ENCODE assay signal across 9 cellular contexts in the genomic region with DNA sequence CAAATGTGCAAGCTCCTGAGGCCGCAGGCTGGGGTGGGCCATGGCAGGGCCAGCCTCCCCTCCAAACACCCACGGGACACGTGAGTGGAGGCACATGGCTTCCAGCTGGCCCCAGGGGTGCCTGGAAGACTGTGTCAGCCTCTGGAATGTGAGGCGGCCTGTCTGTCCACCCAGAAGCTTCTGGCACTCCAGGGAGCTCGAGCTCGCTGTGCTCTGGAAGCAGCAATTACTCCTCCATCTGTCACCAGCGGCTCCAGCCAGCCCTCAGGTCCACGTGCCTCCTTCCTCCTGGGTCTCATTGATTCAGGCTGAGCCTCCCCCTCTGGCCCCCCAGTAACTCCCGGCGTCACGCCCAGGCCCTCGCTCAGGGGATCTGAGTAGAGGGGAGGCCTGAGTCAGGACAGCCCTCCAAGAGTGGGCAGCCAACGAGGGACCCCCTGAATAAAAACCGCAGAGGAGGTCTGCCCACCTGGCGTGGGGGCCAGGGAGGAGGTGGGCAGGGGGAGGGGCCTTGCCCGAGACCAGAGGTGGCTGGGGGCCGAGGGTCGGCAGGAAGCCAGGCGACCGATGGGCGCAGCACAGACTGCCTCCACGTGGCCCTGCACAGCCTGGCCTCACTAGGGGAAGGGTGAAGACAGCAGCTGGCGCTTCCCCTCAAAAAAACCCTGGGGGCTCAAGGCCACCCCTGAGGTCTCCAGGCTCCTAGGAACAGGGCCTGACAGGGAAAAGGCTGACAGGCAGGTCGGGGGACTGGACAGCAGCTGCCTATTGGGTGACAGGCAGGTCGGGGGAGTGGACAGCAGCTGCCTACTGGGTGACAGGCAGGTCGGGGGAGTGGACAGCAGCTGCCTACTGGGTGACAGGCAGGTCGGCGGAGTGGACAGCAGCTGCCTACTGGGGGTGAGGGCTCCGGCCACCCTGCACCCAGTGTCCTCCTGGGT. TPM values are rescaled to one million over a fixed set of nuclear protein-coding genes. Genes with fewer than 3 reads are reported as not detected.
DNase-seq lines count a peak whose midpoint lies in the region; ATAC-seq, FAIRE-seq and TF ChIP-seq lines count a peak whose summit lies in the region.
"Had no signal": no experiment of that assay in that cellular context is flagged by ENCODE, and none has a peak within 500 bp of the region (broad histone marks: within the 10 kb centered on the region; RNA-seq: fewer than 3 reads in every experiment).

No MANE protein-coding gene starts in this region.

- CTCF ChIA-PET in WTC11 (lab: Charles Lee) = interaction anchor here (0.7 to 3.2 kb wide), 10 partner anchors 10 to 394 kb away, joined by 3 to 27 read pairs (median 4); partner anchors contain the start of gene PIEZO1

- DNase-seq in H54 (ENCODE audit: insufficient read length, low spot score) (peak; percentile 86), WTC11 (ENCODE audit: low spot score) (no peak), left ventricle myocardium superior (peak; percentile 65), T-helper 2 cell (no peak), NCI-H187 treated with DMSO at 0.1 percent for 48 hours (lab: John Stamatoyannopoulos, UW) (no peak), SKM-1 (lab: John Stamatoyannopoulos, UW; ENCODE audit: unreplicated experiment) (no peak)

- H3K4me3 Mint-ChIP-seq in WTC11 = no peak overlapping the region
- no peak overlapping the region for H3K4me3 Mint-ChIP-seq in stimulated activated memory B cell treated with anti-CD40 and anti-IgM and Interleukin-4, amounts not matched to agents 10 μg/mL and 1 μg/mL and 100 μg/mL, for 72 hours

- H3K4me1 Mint-ChIP-seq in WTC11 = peaks cover 23% of the 10 kb centered on the region
- H3K4me1 Mint-ChIP-seq in stimulated activated memory B cell treated with anti-CD40 and anti-IgM and Interleukin-4, amounts not matched to agents 10 μg/mL and 1 μg/mL and 100 μg/mL, for 72 hours = peaks cover 47% of the 10 kb centered on the region

- ATAC-seq in WTC11 (no peak), left ventricle myocardium superior (peak; percentile 60), HG02852 (IDR thresholded peaks at IDR 0.05; ENCODE audit: unreplicated experiment) (no peak)
- no peak for ATAC-seq in stimulated activated memory B cell treated with anti-CD40 and anti-IgM and Interleukin-4, amounts not matched to agents 10 μg/mL and 1 μg/mL and 100 μg/mL, for 72 hours

- peak overlapping the region; percentile 78; the same call in 1 of the 2 replicates for H3K27ac Mint-ChIP-seq in WTC11
- peak overlapping the region; percentile 51 for H3K27ac Mint-ChIP-seq in stimulated activated memory B cell treated with anti-CD40 and anti-IgM and Interleukin-4, amounts not matched to agents 10 μg/mL and 1 μg/mL and 100 μg/mL, for 72 hours

- no peak for TF ChIP-seq CTCF in WTC11 (IDR thresholded peaks at IDR 0.05)

- no peaks in the 10 kb centered on the region for H3K9me3 Mint-ChIP-seq in WTC11
- H3K9me3 Mint-ChIP-seq in stimulated activated memory B cell treated with anti-CD40 and anti-IgM and Interleukin-4, amounts not matched to agents 10 μg/mL and 1 μg/mL and 100 μg/mL, for 72 hours = no peaks in the 10 kb centered on the region

- FAIRE-seq in H54 (lab: Jason Lieb, UNC) = no peak
- FAIRE-seq: colon had no signal

- H3K36me3 Mint-ChIP-seq in WTC11 = no peaks in the 10 kb centered on the region
- H3K36me3 Mint-ChIP-seq in stimulated activated memory B cell treated with anti-CD40 and anti-IgM and Interleukin-4, amounts not matched to agents 10 μg/mL and 1 μg/mL and 100 μg/mL, for 72 hours = peaks cover 10% of the 10 kb centered on the region

- intact Hi-C loops in left ventricle myocardium superior (cut with micrococcal nuclease) = no loop called here

- POLR2A ChIA-PET in WTC11 (lab: Charles Lee) = interaction anchor here (0.7 to 1.2 kb wide), 4 partner anchors 9 to 37 kb away, joined by 3 to 4 read pairs (median 3); no protein-coding TSS in a partner anchor

- H3K27me3 Mint-ChIP-seq in WTC11 (ENCODE audit: low read depth) = no peaks in the 10 kb centered on the region
- H3K27me3 Mint-ChIP-seq in stimulated activated memory B cell treated with anti-CD40 and anti-IgM and Interleukin-4, amounts not matched to agents 10 μg/mL and 1 μg/mL and 100 μg/mL, for 72 hours = no peaks in the 10 kb centered on the region

- no peak for TF ChIP-seq POLR2A in H54 (IDR thresholded peaks at IDR 0.05; ENCODE audit: low read depth, low read length)

TF ChIP-seq in WTC11, 78 proteins besides CTCF, POLR2A, EP300 and RAD21:
- TF ChIP-seq, protein P1, sequence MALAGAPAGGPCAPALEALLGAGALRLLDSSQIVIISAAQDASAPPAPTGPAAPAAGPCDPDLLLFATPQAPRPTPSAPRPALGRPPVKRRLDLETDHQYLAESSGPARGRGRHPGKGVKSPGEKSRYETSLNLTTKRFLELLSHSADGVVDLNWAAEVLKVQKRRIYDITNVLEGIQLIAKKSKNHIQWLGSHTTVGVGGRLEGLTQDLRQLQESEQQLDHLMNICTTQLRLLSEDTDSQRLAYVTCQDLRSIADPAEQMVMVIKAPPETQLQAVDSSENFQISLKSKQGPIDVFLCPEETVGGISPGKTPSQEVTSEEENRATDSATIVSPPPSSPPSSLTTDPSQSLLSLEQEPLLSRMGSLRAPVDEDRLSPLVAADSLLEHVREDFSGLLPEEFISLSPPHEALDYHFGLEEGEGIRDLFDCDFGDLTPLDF (CRISPR knock-in tag; IDR thresholded peaks at IDR 0.05) = no peak
- TF ChIP-seq AR (CRISPR knock-in tag; IDR thresholded peaks at IDR 0.05) (no peak), GRHL2 (CRISPR knock-in tag; IDR thresholded peaks at IDR 0.05; ENCODE audit: insufficient replicate concordance, severe bottlenecking) (no peak), E2F4 (CRISPR knock-in tag; IDR thresholded peaks at IDR 0.05; ENCODE audit: borderline replicate concordance, low read depth) (no peak), NFYB (CRISPR knock-in tag; conservative IDR thresholded peaks at IDR 0.05; ENCODE audit: low read depth) (peak; percentile 28; the same call in 1 of the 2 replicates)

RNA-seq across cellular contexts. Expression of gene PIEZO1, which starts 11.9 kb away (rescaled TPM):
- total RNA-seq in WTC11 (2021) = 68.3 to 75.1 TPM (median 71.3 TPM) in 3 replicates
- 19.1 TPM for total RNA-seq in left ventricle myocardium superior

RNA-seq across cellular contexts. Expression of gene CDT1, which starts 30.4 kb away (rescaled TPM):
- total RNA-seq in WTC11 (2021) (142 to 154 TPM (median 149 TPM) in 3 replicates), left ventricle myocardium superior (0.97 TPM)

RNA-seq across cellular contexts. Expression of gene APRT, which starts 38.6 kb away (rescaled TPM):
- total RNA-seq in WTC11 (2021) (272 to 288 TPM (median 282 TPM) in 3 replicates), left ventricle myocardium superior (40.9 TPM)

Comparison
In these comparisons a context has a peak if more than half of its experiments do, and no peak if none do; other contexts are left out.
1. DNase-seq: peak in H54 (single experiment) and left ventricle myocardium superior (single experiment); none in WTC11 (single experiment), T-helper 2 cell (0 of 5), NCI-H187 treated with DMSO at 0.1 percent for 48 hours (single experiment) and SKM-1 (single experiment).
2. RNA of gene CDT1, which starts 30.4 kb away (total RNA-seq): 142 to 154 TPM in WTC11; 0.97 TPM in left ventricle myocardium superior (single experiment); every median in the first group is over 10 times any median in the second.